13 cellular contexts compared by ENCODE assay signal in the genomic region with DNA sequence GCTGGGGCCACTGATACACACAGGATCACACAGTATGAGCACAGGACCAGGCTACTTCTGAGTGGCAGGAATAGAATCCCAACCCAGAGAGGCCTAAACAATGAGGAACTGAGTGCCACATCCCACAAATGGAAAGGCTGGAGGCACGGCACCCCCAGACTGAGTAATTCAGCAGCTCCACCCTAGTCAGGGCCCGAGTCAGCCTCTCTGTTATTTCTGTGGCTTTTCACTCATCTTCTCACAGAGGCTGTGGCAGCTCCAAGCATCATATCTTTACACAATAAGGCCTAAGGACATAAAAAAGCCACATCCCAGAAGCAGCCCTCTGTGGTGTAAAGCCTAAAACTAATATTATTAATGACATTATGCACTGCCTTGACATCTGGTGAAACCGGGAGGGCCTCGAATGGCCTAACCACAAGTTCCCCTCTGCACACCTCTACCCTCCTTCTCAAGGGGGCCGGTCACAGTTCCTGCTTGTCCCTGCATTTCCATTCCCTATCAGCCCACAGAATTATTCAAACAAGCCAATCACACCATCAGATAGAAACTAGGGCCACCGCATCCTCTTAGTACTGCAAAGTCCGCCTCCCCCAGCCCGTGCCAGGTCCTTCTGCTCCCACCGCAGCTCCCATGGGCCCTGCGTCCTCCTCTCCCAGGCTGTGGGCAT. TPM values are rescaled to one million over a fixed set of nuclear protein-coding genes. Genes with fewer than 3 reads are reported as not detected.
DNase-seq lines count a peak whose midpoint lies in the region; ATAC-seq and TF ChIP-seq lines count a peak whose summit lies in the region.
"Had no signal": no experiment of that assay in that cellular context is flagged by ENCODE, and none has a peak within 500 bp of the region (broad histone marks: within the 10 kb centered on the region; RNA-seq: fewer than 3 reads in every experiment).

No MANE protein-coding gene starts in this region.

- H3K79me2 ChIP-seq in DND-41 (ENCODE audit: insufficient read depth, low read length): no peaks in the 10 kb centered on the region

- H3K27ac ChIP-seq in DND-41 (ENCODE audit: low read length): no peak overlapping the region
- H3K27ac ChIP-seq in SJCRH30: no peak overlapping the region
- H3K27ac ChIP-seq: RWPE1 had no signal

- TF ChIP-seq CTCF in DND-41 (IDR thresholded peaks at IDR 0.05; ENCODE audit: borderline replicate concordance, extremely low read depth, low read length, poor library complexity, severe bottlenecking): no peak

- no peaks in the 10 kb centered on the region for H4K20me1 ChIP-seq in DND-41 (ENCODE audit: insufficient read depth, low read length)

- H3K27me3 ChIP-seq in DND-41 (ENCODE audit: insufficient read depth, low read length, poor library complexity): peaks cover 4% of the 10 kb centered on the region
- H3K27me3 ChIP-seq in SJCRH30: peaks cover 2% of the 10 kb centered on the region; the same call in 1 of the 2 replicates

- H2AFZ ChIP-seq in DND-41 (ENCODE audit: low read depth, low read length): no peak overlapping the region

- no peaks in the 10 kb centered on the region for H3K36me3 Mint-ChIP-seq in natural killer cell treated with Interleukin-12 subunit alpha and Interleukin-12 subunit beta and Interleukin-15 and Interleukin-18, amount 100 ng/mL, for 72 hours
- H3K36me3 Mint-ChIP-seq: memory B cell had no signal

- H3K27me3 Mint-ChIP-seq in natural killer cell treated with Interleukin-12 subunit alpha and Interleukin-12 subunit beta and Interleukin-15 and Interleukin-18, amount 100 ng/mL, for 72 hours: peaks cover 5 to 8% of the 10 kb centered on the region in 2 donors

- no peak overlapping the region for H3K4me3 Mint-ChIP-seq in natural killer cell treated with Interleukin-12 subunit alpha and Interleukin-12 subunit beta and Interleukin-15 and Interleukin-18, amount 100 ng/mL, for 72 hours
- H3K4me3 Mint-ChIP-seq: activated T-cell treated with anti-CD3 and anti-CD28 coated beads, Interleukin-2, amount 50 U/mL, for 4 hours; memory B cell had no signal

- H3K4me1 ChIP-seq in DND-41 (ENCODE audit: insufficient read depth, low read length) (no peaks in the 10 kb centered on the region), SJCRH30 (no peaks in the 10 kb centered on the region)

- no peaks in the 10 kb centered on the region for H3K9me3 Mint-ChIP-seq in natural killer cell treated with Interleukin-12 subunit alpha and Interleukin-12 subunit beta and Interleukin-15 and Interleukin-18, amount 100 ng/mL, for 72 hours
- H3K9me3 Mint-ChIP-seq: activated T-cell treated with anti-CD3 and anti-CD28 coated beads, Interleukin-2, amount 50 U/mL, for 4 hours; memory B cell had no signal

- H3K9me3 ChIP-seq in DND-41 (ENCODE audit: insufficient read depth, low read length, severe bottlenecking) (no peaks in the 10 kb centered on the region), SJCRH30 (replicated peaks) (no peaks in the 10 kb centered on the region)

- DNase-seq in DND-41: no peak
- peak; percentile 83 for DNase-seq in RPMI8226
- DNase-seq in NCI-H187 (lab: John Stamatoyannopoulos, UW): no peak
- no peak for DNase-seq in natural killer cell treated with Interleukin-12 subunit alpha and Interleukin-12 subunit beta and Interleukin-15 and Interleukin-18, amount 100 ng/mL, for 72 hours (ENCODE audit: low spot score)
- no peak for DNase-seq in NCI-H2227 treated with DMSO at 0.1 percent for 48 hours (lab: John Stamatoyannopoulos, UW)
- DNase-seq in SJCRH30: no peak
- DNase-seq: activated T-cell treated with anti-CD3 and anti-CD28 coated beads, Interleukin-2, amount 50 U/mL, for 4 hours; DMS153 had no signal

- H3K4me2 ChIP-seq in DND-41 (ENCODE audit: insufficient read depth, low read length): no peak overlapping the region

- no peaks in the 10 kb centered on the region for H3K4me1 Mint-ChIP-seq in natural killer cell treated with Interleukin-12 subunit alpha and Interleukin-12 subunit beta and Interleukin-15 and Interleukin-18, amount 100 ng/mL, for 72 hours (ENCODE audit: low read depth in 2 of 2)
- H3K4me1 Mint-ChIP-seq: memory B cell had no signal

- no peak overlapping the region for H3K4me3 ChIP-seq in DND-41 (ENCODE audit: low read depth in 1 of 2, low read length in 2 of 2)
- no peak overlapping the region for H3K4me3 ChIP-seq in SJCRH30

- H3K36me3 ChIP-seq in DND-41 (ENCODE audit: insufficient read depth, low read length): no peaks in the 10 kb centered on the region
- H3K36me3 ChIP-seq in SJCRH30: no peaks in the 10 kb centered on the region

- ATAC-seq in DND-41 (ENCODE audit: insufficient read depth, low read depth) (peak; percentile 24; the same call in 1 of the 3 replicates), GM19324 (IDR thresholded peaks at IDR 0.05; ENCODE audit: low FRiP score, unreplicated experiment) (peak; percentile 72), HG02981 (IDR thresholded peaks at IDR 0.05; ENCODE audit: unreplicated experiment) (peak; percentile 70)
- ATAC-seq in natural killer cell treated with Interleukin-12 subunit alpha and Interleukin-12 subunit beta and Interleukin-15 and Interleukin-18, amount 100 ng/mL, for 72 hours: no peak
- ATAC-seq: activated T-cell treated with anti-CD3 and anti-CD28 coated beads, Interleukin-2, amount 50 U/mL, for 4 hours had no signal

- H3K9ac ChIP-seq in DND-41 (ENCODE audit: low read depth, low read length): no peak overlapping the region

- no peak overlapping the region for H3K27ac Mint-ChIP-seq in natural killer cell treated with Interleukin-12 subunit alpha and Interleukin-12 subunit beta and Interleukin-15 and Interleukin-18, amount 100 ng/mL, for 72 hours
- H3K27ac Mint-ChIP-seq: memory B cell had no signal

RNA-seq across cellular contexts. Expression of gene MAL, which starts 12.5 kb away (rescaled TPM):
- total RNA-seq in natural killer cell treated with Interleukin-12 subunit alpha and Interleukin-12 subunit beta and Interleukin-15 and Interleukin-18, amount 100 ng/mL, for 72 hours: 1 to 10 TPM; 1.2 to 2.2 TPM
- total RNA-seq in SJCRH30 (2014; rRNA removed; shearing (Covaris generic)): not detected in 2 replicates
- total RNA-seq: HT1080 had no signal

Comparison
In these comparisons a context has a peak if more than half of its experiments do, and no peak if none do; other contexts are left out.
1. ATAC-seq: peak in DND-41 (single experiment), GM19324 (single experiment) and HG02981 (single experiment); none in natural killer cell treated with Interleukin-12 subunit alpha and Interleukin-12 subunit beta and Interleukin-15 and Interleukin-18, amount 100 ng/mL, for 72 hours (0 of 2).